In genomic region chr9:7117676-7118561, GRCh38 we compare ENCODE assay signal across 10 cellular contexts.
DNase-seq lines count a peak whose midpoint lies in the region; ATAC-seq, FAIRE-seq and TF ChIP-seq lines count a peak whose summit lies in the region.
"Had no signal": no experiment of that assay in that cellular context is flagged by ENCODE, and none has a peak within 500 bp of the region (broad histone marks: within the 10 kb centered on the region; RNA-seq: fewer than 3 reads in every experiment).

No MANE protein-coding gene starts in this region.

- H3K36me3 ChIP-seq in upper lobe of left lung (no peaks in the 10 kb centered on the region), HepG2 (replicated peaks in 1 of 2; ENCODE audit: control insufficient read depth in 1 of 2, insufficient read depth in 2 of 2, low read length in 2 of 2) (peaks cover 3 to 6% of the 10 kb centered on the region in 2 experiments; a peak in 3 of 5 replicates)
- H3K36me3 ChIP-seq: cardiac muscle cell, SJSA1 had no signal

- TF ChIP-seq EP300 in upper lobe of left lung (IDR thresholded peaks at IDR 0.05) (no peak), HepG2 (IDR thresholded peaks at IDR 0.05; ENCODE audit: low read depth in 2 of 2, low read length in 2 of 2) (no peak), HepG2 (CRISPR knock-in tag; IDR thresholded peaks at IDR 0.05; ENCODE audit: borderline replicate concordance) (no peak)

- 73 to 80% methylated on average over 6 of the region's 6 CpGs for WGBS in upper lobe of left lung, 2 donors
- 87% methylated on average over 6 of the region's 6 CpGs for WGBS in HepG2 (ENCODE audit: low lambda C conversion rate)

- no peak for TF ChIP-seq CTCF in GM10248 (IDR thresholded peaks at IDR 0.05; ENCODE audit: control extremely low read depth, extremely low read depth, low read depth, missing control alignments)
- TF ChIP-seq CTCF in upper lobe of left lung (IDR thresholded peaks at IDR 0.05) = no peak
- no peak for TF ChIP-seq CTCF in HepG2 (CRISPR knock-in tag; IDR thresholded peaks at IDR 0.05)

- no peak overlapping the region for H2AFZ ChIP-seq in HepG2 (ENCODE audit: low read length)

- peak; percentile 25 for DNase-seq in GM10248 (ENCODE audit: extremely low spot score)
- peak; percentile 75 for DNase-seq in cerebellar cortex (ENCODE audit: low spot score)
- no peak for DNase-seq in upper lobe of left lung
- DNase-seq in GOT3 (lab: John Stamatoyannopoulos, UW) = no peak
- DNase-seq in HepG2 (ENCODE audit: low spot score) = no peak
- DNase-seq in 8988T = no peak

- H3K9me3 ChIP-seq in upper lobe of left lung = no peaks in the 10 kb centered on the region
- no peaks in the 10 kb centered on the region for H3K9me3 ChIP-seq in HepG2 (ENCODE audit: low read length)
- H3K9me3 ChIP-seq: SJSA1 had no signal

- TF ChIP-seq RAD21 in HepG2 (CRISPR knock-in tag; IDR thresholded peaks at IDR 0.05) = no peak

- in situ Hi-C loops in HepG2 (cut with HindIII; ENCODE audit: extremely low pct_ligation_motif_present, low pct_unique_long_range_greater_than_20kb) = no loop called here

- ATAC-seq in GM21515 (IDR thresholded peaks at IDR 0.05; ENCODE audit: unreplicated experiment) (peak; percentile 54), HG03439 (IDR thresholded peaks at IDR 0.05; ENCODE audit: unreplicated experiment) (peak; percentile 70), upper lobe of left lung (ENCODE audit: low FRiP score in 2 of 2) (no peak), HepG2 (no peak)

- BruUV-seq in HepG2 (replicated peaks; lab: Mats Ljungman, UMichigan) = no TSS peak

- no peak for FAIRE-seq in HepG2 (lab: Jason Lieb, UNC)

- intact Hi-C loops in HepG2 (cut with micrococcal nuclease; ENCODE audit: unreplicated experiment) = no loop called here

- H3K4me3 ChIP-seq in upper lobe of left lung (no peak overlapping the region), HepG2 (replicated peaks in 1 of 3; ENCODE audit: insufficient read depth in 1 of 3, low read depth in 2 of 3, low read length in 3 of 3) (no peak overlapping the region)
- H3K4me3 ChIP-seq: cardiac muscle cell, SJSA1 had no signal

- H3K27ac ChIP-seq in upper lobe of left lung (no peak overlapping the region), HepG2 (ENCODE audit: extremely low read length, insufficient read depth, low read length) (no peak overlapping the region)
- H3K27ac ChIP-seq: cardiac muscle cell, SJSA1 had no signal

- no peak overlapping the region for H3K9ac ChIP-seq in HepG2 (ENCODE audit: insufficient read depth, low read depth, low read length)

- no peaks in the 10 kb centered on the region for H3K79me2 ChIP-seq in HepG2 (ENCODE audit: insufficient read depth, low read length)

- no peak overlapping the region for H3K4me2 ChIP-seq in HepG2 (ENCODE audit: low read depth, low read length)

- H4K20me1 ChIP-seq in HepG2 (ENCODE audit: insufficient read depth, low read length) = no peaks in the 10 kb centered on the region

- no peaks in the 10 kb centered on the region for H3K27me3 ChIP-seq in upper lobe of left lung
- H3K27me3 ChIP-seq in HepG2 (ENCODE audit: control insufficient read depth in 1 of 2, insufficient read depth in 2 of 2, low read length in 2 of 2) = no peaks in the 10 kb centered on the region
- H3K27me3 ChIP-seq: cardiac muscle cell, SJSA1 had no signal

- H3K4me1 ChIP-seq in upper lobe of left lung (no peaks in the 10 kb centered on the region), HepG2 (ENCODE audit: insufficient read depth, low read length) (no peaks in the 10 kb centered on the region)
- H3K4me1 ChIP-seq: SJSA1 had no signal

- TF ChIP-seq POLR2A in upper lobe of left lung (IDR thresholded peaks at IDR 0.05) (no peak), HepG2 (IDR thresholded peaks at IDR 0.05; ENCODE audit: insufficient read depth in 1 of 2, low read depth in 2 of 2, low read length in 2 of 2) (no peak)

- CTCF ChIA-PET in GM10248 (lab: Yijun Ruan, JAX) = interaction anchor here (1.0 to 1.2 kb wide), 6 partner anchors 10 to 291 kb away, joined by 3 to 6 read pairs (median 4); no protein-coding TSS in a partner anchor
- CTCF ChIA-PET in HepG2 (lab: Yijun Ruan, JAX; ENCODE audit: low intra/inter-chr PET ratio, low total read pairs) = no interaction called here

- POLR2A ChIA-PET in GM10248 (lab: Yijun Ruan, JAX) = no interaction called here
- POLR2A ChIA-PET in HepG2 (lab: Yijun Ruan, JAX) = no interaction called here

TF ChIP-seq in HepG2, 621 proteins besides CTCF, POLR2A, EP300 and RAD21:
- TF ChIP-seq SNAI1 (CRISPR knock-in tag; IDR thresholded peaks at IDR 0.05; ENCODE audit: borderline replicate concordance) (no peak), ZBTB46 (CRISPR knock-in tag; IDR thresholded peaks at IDR 0.05; ENCODE audit: borderline replicate concordance) (no peak), SOX13 (IDR thresholded peaks at IDR 0.05) (no peak), SOX13 (CRISPR knock-in tag; conservative IDR thresholded peaks at IDR 0.05 in 1 of 2, IDR thresholded peaks at IDR 0.05 in 1 of 2) (no peak), RFX5 (IDR thresholded peaks at IDR 0.05; ENCODE audit: low read depth, low read length) (no peak), MAX (IDR thresholded peaks at IDR 0.05) (no peak), GABPB1 (CRISPR knock-in tag; IDR thresholded peaks at IDR 0.05) (no peak), ZMYM2 (CRISPR knock-in tag; IDR thresholded peaks at IDR 0.05) (no peak), ZSCAN21 (CRISPR knock-in tag; IDR thresholded peaks at IDR 0.05; ENCODE audit: borderline replicate concordance) (no peak), ZNF557 (CRISPR knock-in tag; IDR thresholded peaks at IDR 0.05) (no peak), CHD4 (IDR thresholded peaks at IDR 0.05; ENCODE audit: borderline replicate concordance, low read length) (no peak), NFKBIZ (CRISPR knock-in tag; IDR thresholded peaks at IDR 0.05) (no peak), MTA3 (CRISPR knock-in tag; IDR thresholded peaks at IDR 0.05) (no peak), ZZZ3 (CRISPR knock-in tag; IDR thresholded peaks at IDR 0.05; ENCODE audit: borderline replicate concordance) (no peak), ZNF460 (CRISPR knock-in tag; IDR thresholded peaks at IDR 0.05; ENCODE audit: borderline replicate concordance) (no peak), CBX2 (IDR thresholded peaks at IDR 0.05; ENCODE audit: low read depth, low read length) (no peak), CBX2 (CRISPR knock-in tag; IDR thresholded peaks at IDR 0.05; ENCODE audit: low read depth) (no peak), FOXO1 (CRISPR knock-in tag; IDR thresholded peaks at IDR 0.05) (no peak), RERE (CRISPR knock-in tag; IDR thresholded peaks at IDR 0.05; ENCODE audit: low read depth) (no peak), ZNF253 (CRISPR knock-in tag; IDR thresholded peaks at IDR 0.05; ENCODE audit: borderline replicate concordance) (no peak)

Comparison
In these comparisons a context has a peak if more than half of its experiments do, and no peak if none do; other contexts are left out.
1. DNase-seq: peak in GM10248 (single experiment) and cerebellar cortex (single experiment); none in upper lobe of left lung (0 of 2), GOT3 (single experiment), HepG2 (single experiment) and 8988T (single experiment).
2. ATAC-seq: peak in GM21515 (single experiment) and HG03439 (single experiment); none in upper lobe of left lung (0 of 2) and HepG2 (single experiment).